31 cellular contexts compared by ENCODE assay signal in the genomic region with DNA sequence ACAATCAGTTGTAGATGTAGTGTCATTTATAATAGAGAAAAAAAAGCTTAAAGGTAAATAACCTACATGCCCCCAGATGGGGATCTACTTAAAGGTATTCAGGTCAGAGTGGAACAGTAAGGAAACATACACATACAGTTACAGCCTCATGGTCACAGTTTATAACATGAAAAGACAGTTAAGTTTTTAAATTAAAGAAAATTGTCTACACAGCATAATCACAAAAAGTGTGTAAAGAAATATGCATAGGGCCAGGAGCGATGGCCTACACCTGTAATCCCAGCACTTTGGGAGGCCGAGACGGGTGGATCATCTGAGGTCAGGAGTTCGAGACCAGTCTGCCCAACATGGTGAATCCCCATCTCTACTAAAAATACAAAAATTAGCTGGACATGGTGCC. TPM values are rescaled to one million over a fixed set of nuclear protein-coding genes. Genes with fewer than 3 reads are reported as not detected.
"Had no signal": no experiment of that assay in that cellular context is flagged by ENCODE, and none has a peak within 500 bp of the region (broad histone marks: within the 10 kb centered on the region; RNA-seq: fewer than 3 reads in every experiment).

No MANE protein-coding gene starts in this region.

- H3K9ac ChIP-seq: neural progenitor cell, parathyroid adenoma had no signal

- H3K4me3 ChIP-seq: gastroesophageal sphincter, heart left ventricle, hepatocyte, left lung, mucosa of descending colon, neural progenitor cell, smooth muscle cell, suprapubic skin, transverse colon, upper lobe of right lung, uterus had no signal

- H3K27me3 ChIP-seq: hepatocyte, suprapubic skin, transverse colon, uterus had no signal

- H3K79me2 ChIP-seq: hepatocyte, parathyroid adenoma had no signal

- H3K27ac ChIP-seq: gastroesophageal sphincter, heart left ventricle, hepatocyte, left lung, neural progenitor cell, parathyroid adenoma, transverse colon, upper lobe of right lung, uterus had no signal

- H3K9me3 ChIP-seq: gastroesophageal sphincter, heart left ventricle, left lung, mucosa of descending colon, suprapubic skin, transverse colon, upper lobe of right lung, uterus had no signal

- FAIRE-seq: endometrium had no signal

- H3K4me1 ChIP-seq: gastroesophageal sphincter, heart left ventricle, left lung, neural progenitor cell, parathyroid adenoma, upper lobe of right lung, uterus had no signal

- ATAC-seq: effector memory CD8-positive, alpha-beta T cell; gastroesophageal sphincter; heart left ventricle; left cardiac atrium; left lung; mucosa of descending colon; sciatic nerve; stimulated activated naive CD8-positive, alpha-beta T cell treated with anti-CD3 and anti-CD28 coated beads, Interleukin-15, amount 100 ng/mL, for 72 hours; upper lobe of right lung had no signal

- H3K36me3 ChIP-seq: gastroesophageal sphincter, heart left ventricle, left lung, neural progenitor cell, suprapubic skin, transverse colon, upper lobe of right lung, uterus had no signal

- H3K4me2 ChIP-seq: hepatocyte, neural progenitor cell, smooth muscle cell had no signal

- DNase-seq: cortex of kidney; effector memory CD8-positive, alpha-beta T cell; erythroblast; foreskin fibroblast; heart left ventricle; left cardiac atrium; left lung; mesenchymal stem cell; mucosa of descending colon; naive B cell; stimulated activated CD4-positive, alpha-beta T cell treated with anti-CD3 and anti-CD28 coated beads, Interleukin-12 subunit alpha, Interleukin-12 subunit beta, amount 100 ng/mL, for 4 hours; stimulated activated CD4-positive, alpha-beta T cell treated with anti-CD3 and anti-CD28 coated beads, Interleukin-1b, Interleukin-23, amount 100 ng/mL, for 48 hours; stimulated activated CD4-positive, alpha-beta T cell treated with anti-CD3 and anti-CD28 coated beads, Interleukin-4, amount 100 ng/mL, for 1 hour; stimulated activated CD8-positive, alpha-beta memory T cell treated with anti-CD3 and anti-CD28 coated beads, Interleukin-4, amount 100 ng/mL, for 48 hours; stimulated activated naive CD4-positive, alpha-beta T cell; stimulated activated naive CD8-positive, alpha-beta T cell treated with anti-CD3 and anti-CD28 coated beads, Interleukin-15, amount 100 ng/mL, for 72 hours; transverse colon; upper lobe of right lung; uterus had no signal

- H2AFZ ChIP-seq: hepatocyte, neural progenitor cell, parathyroid adenoma had no signal

RNA-seq across cellular contexts. Expression of a gene that starts 6.8 kb away (rescaled TPM):
- total RNA-seq: heart left ventricle, left cardiac atrium, lung microvascular endothelial cell, upper lobe of right lung had no signal
- polyA plus RNA-seq: heart left ventricle had no signal

RNA-seq across cellular contexts. Expression of a gene that starts 38.7 kb away (rescaled TPM):
- total RNA-seq: dermis microvascular lymphatic vessel endothelial cell, gastroesophageal sphincter, heart left ventricle, hepatocyte, kidney epithelial cell, left cardiac atrium, lung microvascular endothelial cell, osteoblast, sciatic nerve, smooth muscle cell, suprapubic skin, uterus had no signal
- polyA plus RNA-seq: heart left ventricle, smooth muscle cell had no signal
